12 cellular contexts compared by ENCODE assay signal in genomic region chr7:81111781-81112540, GRCh38.
DNase-seq lines count a peak whose midpoint lies in the region; ATAC-seq and TF ChIP-seq lines count a peak whose summit lies in the region.
"Had no signal": no experiment of that assay in that cellular context is flagged by ENCODE, and none has a peak within 500 bp of the region (broad histone marks: within the 10 kb centered on the region; RNA-seq: fewer than 3 reads in every experiment).

No MANE protein-coding gene starts in this region.

- TF ChIP-seq CTCF in AG04449 (IDR thresholded peaks at IDR 0.05; ENCODE audit: insufficient read depth, low read length, missing control alignments) (no peak), nephron (IDR thresholded peaks at IDR 0.05; ENCODE audit: unreplicated experiment in 3 of 3) (no peak), suprapubic skin (IDR thresholded peaks at IDR 0.05) (no peak)

- H3K4me3 Mint-ChIP-seq in nephron: no peak overlapping the region
- H3K4me3 Mint-ChIP-seq: activated T-cell treated with anti-CD3 and anti-CD28 coated beads, Interleukin-2, amount 50 U/mL, for 72 hours had no signal

- TF ChIP-seq POLR2A in suprapubic skin (IDR thresholded peaks at IDR 0.05): no peak

- H3K4me3 ChIP-seq in AG04449 (ENCODE audit: low read depth, low read length) (no peak overlapping the region), suprapubic skin (no peak overlapping the region)
- H3K4me3 ChIP-seq: PC-9, skin epidermis had no signal

- CTCF ChIA-PET in AG04449 (lab: Yijun Ruan, JAX): no interaction called here

- no peaks in the 10 kb centered on the region for H3K9me3 ChIP-seq in suprapubic skin

- no peaks in the 10 kb centered on the region for H3K27me3 Mint-ChIP-seq in nephron (ENCODE audit: low read depth)

- H3K27ac ChIP-seq in epithelial cell of prostate (peak overlapping the region; percentile 51), suprapubic skin (no peak overlapping the region)
- H3K27ac ChIP-seq: PC-9, skin epidermis had no signal

- no peaks in the 10 kb centered on the region for H3K9me3 Mint-ChIP-seq in nephron

- H3K27me3 ChIP-seq in suprapubic skin: no peaks in the 10 kb centered on the region

- WGBS in suprapubic skin: 62% methylated on average over 11 of the region's 11 CpGs

- H3K4me1 ChIP-seq in suprapubic skin: no peaks in the 10 kb centered on the region

- peak overlapping the region; percentile 32 to 58 (median 43) for H3K27ac Mint-ChIP-seq in nephron
- H3K27ac Mint-ChIP-seq: activated T-cell treated with anti-CD3 and anti-CD28 coated beads, Interleukin-2, amount 50 U/mL, for 72 hours had no signal

- DNase-seq in AG04449 (ENCODE audit: low read depth, low spot score) (peak; percentile 4), NCI-H2227 treated with DMSO at 0.1 percent for 48 hours (lab: John Stamatoyannopoulos, UW) (peak; percentile 80), epithelial cell of prostate (ENCODE audit: low read depth, low spot score) (no peak), NCI-H1048 (lab: John Stamatoyannopoulos, UW) (no peak), suprapubic skin (ENCODE audit: low spot score in 2 of 2) (no peak)
- DNase-seq in activated T-cell treated with anti-CD3 and anti-CD28 coated beads, Interleukin-2, amount 50 U/mL, for 1 hour: no peak
- DNase-seq: activated T-cell treated with anti-CD3 and anti-CD28 coated beads, Interleukin-2, amount 50 U/mL, for 72 hours; stimulated activated CD8-positive, alpha-beta memory T cell treated with anti-CD3 and anti-CD28 coated beads, Interleukin-4, amount 100 ng/mL, for 48 hours had no signal

- TF ChIP-seq EP300 in suprapubic skin (IDR thresholded peaks at IDR 0.05): no peak

- ATAC-seq in HG03097 (IDR thresholded peaks at IDR 0.05; ENCODE audit: low FRiP score, unreplicated experiment): no peak
- ATAC-seq: activated T-cell treated with anti-CD3 and anti-CD28 coated beads, Interleukin-2, amount 50 U/mL, for 72 hours had no signal

- H3K4me1 Mint-ChIP-seq in nephron: peaks cover 14% of the 10 kb centered on the region

- POLR2A ChIA-PET in AG04449 (lab: Yijun Ruan, JAX): no interaction called here

- H3K36me3 Mint-ChIP-seq in nephron (ENCODE audit: low read depth): no peaks in the 10 kb centered on the region

- H3K36me3 ChIP-seq in suprapubic skin: no peaks in the 10 kb centered on the region

Comparison
In these comparisons a context has a peak if more than half of its experiments do, and no peak if none do; other contexts are left out.
1. DNase-seq: peak in AG04449 (single experiment) and NCI-H2227 treated with DMSO at 0.1 percent for 48 hours (single experiment); none in epithelial cell of prostate (single experiment), NCI-H1048 (single experiment), activated T-cell treated with anti-CD3 and anti-CD28 coated beads, Interleukin-2, amount 50 U/mL, for 1 hour (single experiment) and suprapubic skin (0 of 2).